Comparison of ENCODE assay signal across 21 cellular contexts in genomic region chr15:76865548-76865991, GRCh38. TPM values are rescaled to one million over a fixed set of nuclear protein-coding genes. Genes with fewer than 3 reads are reported as not detected.
DNase-seq lines count a peak whose midpoint lies in the region; ATAC-seq, FAIRE-seq and TF ChIP-seq lines count a peak whose summit lies in the region.
"Had no signal": no experiment of that assay in that cellular context is flagged by ENCODE, and none has a peak within 500 bp of the region (broad histone marks: within the 10 kb centered on the region; RNA-seq: fewer than 3 reads in every experiment).

No MANE protein-coding gene starts in this region.

- peak overlapping the region; percentile 26 for H3K27ac Mint-ChIP-seq in activated CD4-positive, alpha-beta T cell treated with anti-CD3 and anti-CD28 coated beads, Interleukin-2, amount 10 ng/mL, durations not matched to agents 24 days and 14 days
- H3K27ac Mint-ChIP-seq: activated naive CD8-positive, alpha-beta T cell treated with anti-CD3 and anti-CD28 coated beads, Interleukin-2, amount 10 ng/mL, durations not matched to agents 7 days and 5 days; H9 had no signal

- intact Hi-C loops in activated CD4-positive, alpha-beta T cell treated with anti-CD3 and anti-CD28 coated beads, Interleukin-2, amount 10 ng/mL, durations not matched to agents 24 days and 14 days (cut with micrococcal nuclease), result loop anchor here (2.0 to 5.0 kb wide), 2 partner anchors 631 to 673 kb away; no protein-coding TSS in a partner anchor

- H3K27ac ChIP-seq in A549, result no peak overlapping the region
- H3K27ac ChIP-seq: hepatocyte had no signal

- H3K36me3 Mint-ChIP-seq in activated CD4-positive, alpha-beta T cell treated with anti-CD3 and anti-CD28 coated beads, Interleukin-2, amount 10 ng/mL, durations not matched to agents 24 days and 14 days (ENCODE audit: low read depth), result peaks cover 9% of the 10 kb centered on the region

- no peak for TF ChIP-seq RAD21 in A549 (conservative IDR thresholded peaks at IDR 0.05 in 1 of 2, IDR thresholded peaks at IDR 0.05 in 1 of 2)

- no peak overlapping the region for H3K4me2 ChIP-seq in A549
- H3K4me2 ChIP-seq: hepatocyte, SK-N-SH had no signal

- no peak for TF ChIP-seq POLR2A in A549 (IDR thresholded peaks at IDR 0.05; ENCODE audit: low read length)

- no peak overlapping the region for H3K4me3 Mint-ChIP-seq in activated CD4-positive, alpha-beta T cell treated with anti-CD3 and anti-CD28 coated beads, Interleukin-2, amount 10 ng/mL, durations not matched to agents 24 days and 14 days
- H3K4me3 Mint-ChIP-seq: activated naive CD8-positive, alpha-beta T cell treated with anti-CD3 and anti-CD28 coated beads, Interleukin-2, amount 10 ng/mL, durations not matched to agents 7 days and 5 days; H9; naive thymus-derived CD4-positive, alpha-beta T cell had no signal

- H3K27me3 Mint-ChIP-seq in activated CD4-positive, alpha-beta T cell treated with anti-CD3 and anti-CD28 coated beads, Interleukin-2, amount 10 ng/mL, durations not matched to agents 24 days and 14 days, result no peaks in the 10 kb centered on the region
- H3K27me3 Mint-ChIP-seq: activated naive CD8-positive, alpha-beta T cell treated with anti-CD3 and anti-CD28 coated beads, Interleukin-2, amount 10 ng/mL, durations not matched to agents 7 days and 5 days; naive thymus-derived CD4-positive, alpha-beta T cell had no signal

- no peaks in the 10 kb centered on the region for H3K4me1 ChIP-seq in A549

- POLR2A ChIA-PET in A549 (lab: Yijun Ruan, JAX), result no interaction called here

- no peaks in the 10 kb centered on the region for H3K9me3 ChIP-seq in A549
- H3K9me3 ChIP-seq: SK-N-SH had no signal

- no peak for ATAC-seq in A549
- peak; percentile 55 for ATAC-seq in HG02610 (IDR thresholded peaks at IDR 0.05; ENCODE audit: unreplicated experiment)
- ATAC-seq: naive thymus-derived CD4-positive, alpha-beta T cell had no signal

- CTCF ChIA-PET in A549 (lab: Yijun Ruan, JAX), result interaction anchor here (0.6 to 3.3 kb wide), 15 partner anchors 9 to 720 kb away, joined by 3 to 34 read pairs (median 4); partner anchors contain the start of gene ISL2

- H3K4me1 Mint-ChIP-seq in activated CD4-positive, alpha-beta T cell treated with anti-CD3 and anti-CD28 coated beads, Interleukin-2, amount 10 ng/mL, durations not matched to agents 24 days and 14 days, result peaks cover 28% of the 10 kb centered on the region

- no peak for DNase-seq in activated CD4-positive, alpha-beta T cell treated with anti-CD3 and anti-CD28 coated beads, Interleukin-2, amount 10 ng/mL, durations not matched to agents 24 days and 14 days
- DNase-seq in activated CD4-positive, alpha-beta T cell treated with anti-CD3 and anti-CD28 coated beads, Interleukin-2, amount 50 U/mL, for 1 hour, result no peak
- DNase-seq in A549 (ENCODE audit: low read depth in 1 of 2, low spot score in 1 of 2) (no peak), epithelial cell of esophagus (ENCODE audit: low read depth) (peak; percentile 48), HuH-7 (ENCODE audit: low spot score) (no peak), cerebellar nuclear complex (lab: John Stamatoyannopoulos, UW) (no peak), DMS79 treated with DMSO at 0.1 percent for 48 hours (lab: John Stamatoyannopoulos, UW) (no peak)
- DNase-seq: activated CD4-positive, alpha-beta T cell treated with anti-CD3 and anti-CD28 coated beads, Interleukin-2, amount 50 U/mL, for 4 hours; activated naive CD8-positive, alpha-beta T cell treated with anti-CD3 and anti-CD28 coated beads, Interleukin-2, amount 10 ng/mL, durations not matched to agents 7 days and 5 days; GDM1; H9; Karpas-422; naive thymus-derived CD4-positive, alpha-beta T cell; NCI-H1694 treated with DMSO at 0.1 percent for 48 hours; NCI-H2171 treated with DMSO at 0.1 percent for 48 hours; NCI-H524; SK-N-SH; small intestine had no signal

- H3K4me3 ChIP-seq in A549, result no peak overlapping the region
- H3K4me3 ChIP-seq in epithelial cell of esophagus (ENCODE audit: low read length), result no peak overlapping the region
- H3K4me3 ChIP-seq: hepatocyte had no signal

- FAIRE-seq in A549 (lab: Jason Lieb, UNC), result peak; percentile 36
- FAIRE-seq: small intestine, urothelium cell line had no signal

- WGBS in A549 (ENCODE audit: missing lambda C conversion rate), result 77% methylated on average over 4 of the region's 4 CpGs

- TF ChIP-seq EP300 in A549 (IDR thresholded peaks at IDR 0.05), result no peak

- TF ChIP-seq CTCF in A549 (IDR thresholded peaks at IDR 0.05), result no peak
- no peak for TF ChIP-seq CTCF in epithelial cell of esophagus (IDR thresholded peaks at IDR 0.05; ENCODE audit: insufficient read depth, low read depth, low read length, missing control alignments)

- H3K9me3 Mint-ChIP-seq in activated CD4-positive, alpha-beta T cell treated with anti-CD3 and anti-CD28 coated beads, Interleukin-2, amount 10 ng/mL, durations not matched to agents 24 days and 14 days, result no peaks in the 10 kb centered on the region
- H3K9me3 Mint-ChIP-seq: activated naive CD8-positive, alpha-beta T cell treated with anti-CD3 and anti-CD28 coated beads, Interleukin-2, amount 10 ng/mL, durations not matched to agents 7 days and 5 days; H9 had no signal

TF ChIP-seq in A549, 52 proteins besides CTCF, POLR2A, EP300 and RAD21 (continues in another document):
- no peak for TF ChIP-seq CHD2 (IDR thresholded peaks at IDR 0.05; ENCODE audit: low read length, partially characterized antibody)
- TF ChIP-seq REST (IDR thresholded peaks at IDR 0.05), result no peak
- no peak for TF ChIP-seq CBX2 (IDR thresholded peaks at IDR 0.05; ENCODE audit: borderline replicate concordance, low read depth)
- TF ChIP-seq HOXB5 (CRISPR knock-in tag; IDR thresholded peaks at IDR 0.05), result no peak
- no peak for TF ChIP-seq RCOR1 (IDR thresholded peaks at IDR 0.05; ENCODE audit: low read depth, low read length)
- no peak for TF ChIP-seq HEYL (CRISPR knock-in tag; IDR thresholded peaks at IDR 0.05)
- TF ChIP-seq RARB (CRISPR knock-in tag; IDR thresholded peaks at IDR 0.05), result no peak
- TF ChIP-seq HOXA7 (CRISPR knock-in tag; IDR thresholded peaks at IDR 0.05), result no peak
- no peak for TF ChIP-seq TFCP2L1 (CRISPR knock-in tag; IDR thresholded peaks at IDR 0.05)
- no peak for TF ChIP-seq ELK1 (IDR thresholded peaks at IDR 0.05; ENCODE audit: low read depth, low read length)
- no peak for TF ChIP-seq NFE2L2 (conservative IDR thresholded peaks at IDR 0.05; ENCODE audit: low read length)
- no peak for TF ChIP-seq HDAC2 (IDR thresholded peaks at IDR 0.05)
- no peak for TF ChIP-seq MAZ (IDR thresholded peaks at IDR 0.05; ENCODE audit: borderline replicate concordance, low read depth, low read length)

RNA-seq across cellular contexts. Expression of gene SCAPER, which starts 39.6 kb away (rescaled TPM):
- 24.3 and 31.0 TPM in 2 replicates for total RNA-seq in activated CD4-positive, alpha-beta T cell treated with anti-CD3 and anti-CD28 coated beads, Interleukin-2, amount 10 ng/mL, durations not matched to agents 24 days and 14 days
- polyA plus RNA-seq in A549 (2011; rRNA removed) (4.9 and 7.6 TPM in 2 replicates), A549 (2017; fragmentation: RNase III; extraction: RNeasy Plus Mini Kit Qiagen cat#74134 plus additional on column Dnase treatment) (4.0 to 5.7 TPM (median 5.5 TPM) in 3 replicates)
- 1.3 and 1.6 TPM in 2 replicates for polyA plus RNA-seq in A549 (2012; cell fraction: cytosol; rRNA removed)
- 1.8 and 3.4 TPM in 2 replicates for polyA plus RNA-seq in A549 (2012; cell fraction: nucleus; rRNA removed)
- polyA minus RNA-seq in A549 (2011; rRNA and poly(A)+ RNA removed), result 4.4 and 4.9 TPM in 2 replicates
